ENCODE assay signal across 7 cellular contexts in genomic region chr10:28982950-28983349, GRCh38.
"Had no signal": no experiment of that assay in that cellular context is flagged by ENCODE, and none has a peak within 500 bp of the region (broad histone marks: within the 10 kb centered on the region; RNA-seq: fewer than 3 reads in every experiment).

No MANE protein-coding gene starts in this region.

- ATAC-seq: HCT116 had no signal

- H3K4me3 ChIP-seq: GM23248, HAP-1 had no signal

- H3K27ac Mint-ChIP-seq: HFFc6, IgD-negative memory B cell had no signal

- H3K9me3 Mint-ChIP-seq: HFFc6 had no signal

- H3K27me3 Mint-ChIP-seq: IgD-negative memory B cell had no signal

- DNase-seq: GM23248, GOT3, H7, HFFc6 had no signal

- H3K36me3 Mint-ChIP-seq: IgD-negative memory B cell had no signal

- H3K4me3 Mint-ChIP-seq: HFFc6, IgD-negative memory B cell had no signal

- H3K9ac ChIP-seq: GM23248 had no signal

- H2AFZ ChIP-seq: GM23248 had no signal

- H3K36me3 ChIP-seq: HAP-1 had no signal

- H3K27ac ChIP-seq: GM23248 had no signal

- H3K4me1 ChIP-seq: HAP-1 had no signal

- H3K9me3 ChIP-seq: HAP-1 had no signal
